ENCODE assay signal across 21 cellular contexts in genomic region chr7:22762866-22763265, GRCh38. TPM values are rescaled to one million over a fixed set of nuclear protein-coding genes. Genes with fewer than 3 reads are reported as not detected.
DNase-seq lines count a peak whose midpoint lies in the region; ATAC-seq, FAIRE-seq and TF ChIP-seq lines count a peak whose summit lies in the region.
"Had no signal": no experiment of that assay in that cellular context is flagged by ENCODE, and none has a peak within 500 bp of the region (broad histone marks: within the 10 kb centered on the region; RNA-seq: fewer than 3 reads in every experiment).

No MANE protein-coding gene starts in this region.

- no peak overlapping the region for H4K8ac ChIP-seq in H1 (ENCODE audit: extremely low read depth, insufficient read depth, low read length)

- no peaks in the 10 kb centered on the region for H3K23me2 ChIP-seq in H1 (ENCODE audit: low read depth, low read length)

- H3K27me3 ChIP-seq in GM23338 (ENCODE audit: insufficient read depth) (no peaks in the 10 kb centered on the region), H1 (replicated peaks in 1 of 4; ENCODE audit: control insufficient read depth in 3 of 4, extremely low read depth in 1 of 4, insufficient read depth in 3 of 4, low read length in 3 of 4) (no peaks in the 10 kb centered on the region), MM.1S (replicated peaks; ENCODE audit: insufficient read depth, low read length) (no peaks in the 10 kb centered on the region), SJCRH30 (no peaks in the 10 kb centered on the region)

- H4K20me1 ChIP-seq in GM23338 (replicated peaks; ENCODE audit: insufficient read depth) (no peaks in the 10 kb centered on the region), H1 (replicated peaks in 1 of 2; ENCODE audit: control insufficient read depth in 1 of 2, insufficient read depth in 2 of 2, low read length in 2 of 2) (no peaks in the 10 kb centered on the region), MM.1S (ENCODE audit: insufficient read depth, low read length) (no peaks in the 10 kb centered on the region)

- no peak for TF ChIP-seq POLR2A in H1 (IDR thresholded peaks at IDR 0.05; ENCODE audit: control extremely low read depth in 1 of 2, low read depth in 2 of 2, low read length in 2 of 2)

- H3K27ac Mint-ChIP-seq in GM23338, result no peak overlapping the region
- H3K27ac Mint-ChIP-seq: CD4-positive, CD25-positive, alpha-beta regulatory T cell; CD8-positive, alpha-beta memory T cell had no signal

- H3K4me1 ChIP-seq in GM23338 (ENCODE audit: insufficient read depth) (no peaks in the 10 kb centered on the region), H1 (replicated peaks in 1 of 4; ENCODE audit: control insufficient read depth in 3 of 4, insufficient read depth in 4 of 4, low read length in 3 of 4) (no peaks in the 10 kb centered on the region), MM.1S (ENCODE audit: low read length) (peaks cover 15% of the 10 kb centered on the region), SJCRH30 (no peaks in the 10 kb centered on the region)
- H3K4me1 ChIP-seq: BE2C had no signal

- H3K9me3 ChIP-seq in H1 (ENCODE audit: insufficient read depth in 2 of 2, low read depth in 1 of 2, low read length in 1 of 2) (peaks cover 0 to 4% of the 10 kb centered on the region in 2 experiments; a peak in 1 of 4 replicates), MM.1S (replicated peaks; ENCODE audit: insufficient read depth, low read length) (no peaks in the 10 kb centered on the region), SJCRH30 (replicated peaks) (no peaks in the 10 kb centered on the region)
- H3K9me3 ChIP-seq: BE2C had no signal

- H3K36me3 Mint-ChIP-seq in GM23338 (ENCODE audit: low read depth), result no peaks in the 10 kb centered on the region
- H3K36me3 Mint-ChIP-seq: CD4-positive, CD25-positive, alpha-beta regulatory T cell; CD8-positive, alpha-beta memory T cell had no signal

- H3K36me3 ChIP-seq in GM23338 (ENCODE audit: insufficient read depth) (no peaks in the 10 kb centered on the region), H1 (ENCODE audit: control insufficient read depth in 2 of 4, insufficient read depth in 4 of 4, low read length in 3 of 4) (no peaks in the 10 kb centered on the region), MM.1S (replicated peaks; ENCODE audit: insufficient read depth, low read length) (no peaks in the 10 kb centered on the region), SJCRH30 (no peaks in the 10 kb centered on the region)
- H3K36me3 ChIP-seq: BE2C had no signal

- no peak overlapping the region for H2BK20ac ChIP-seq in H1 (ENCODE audit: low read length)

- H3K79me2 ChIP-seq in GM23338 (replicated peaks; ENCODE audit: insufficient read depth) (no peaks in the 10 kb centered on the region), H1 (ENCODE audit: control insufficient read depth in 1 of 2, insufficient read depth in 2 of 2, low read length in 2 of 2) (no peaks in the 10 kb centered on the region), MM.1S (ENCODE audit: low read length) (no peaks in the 10 kb centered on the region)

- H3K4me2 ChIP-seq in GM23338 (no peak overlapping the region), H1 (ENCODE audit: insufficient read depth in 1 of 2, low read depth in 2 of 2, low read length in 2 of 2) (no peak overlapping the region), MM.1S (ENCODE audit: low read depth, low read length) (no peak overlapping the region)

- H3K4me3 ChIP-seq in GM23338 (no peak overlapping the region), H1 (ENCODE audit: extremely low read depth in 1 of 4, insufficient read depth in 2 of 4, low read depth in 3 of 4, low read length in 4 of 4) (no peak overlapping the region), MM.1S (ENCODE audit: low read length) (no peak overlapping the region), SJCRH30 (no peak overlapping the region)

- no peak for TF ChIP-seq RAD21 in H1 (IDR thresholded peaks at IDR 0.05 in 1 of 2, conservative IDR thresholded peaks at IDR 0.05 in 1 of 2; ENCODE audit: low read depth in 2 of 2, low read length in 2 of 2)

- no peak overlapping the region for H2AK5ac ChIP-seq in H1 (ENCODE audit: low read depth, low read length)

- CTCF ChIA-PET in H1 (lab: Charles Lee; ENCODE audit: partially characterized antibody), result interaction anchor here (1.2 to 5.9 kb wide), 2 partner anchors 20 to 324 kb away, joined by 3 to 26 read pairs; no protein-coding TSS in a partner anchor

- no peak overlapping the region for H3K9ac ChIP-seq in H1 (replicated peaks in 1 of 4; ENCODE audit: extremely low read depth in 1 of 4, low read depth in 3 of 4, low read length in 3 of 4)
- H3K9ac ChIP-seq in MM.1S (ENCODE audit: low read length), result no peak overlapping the region

- H3K4me3 Mint-ChIP-seq in GM23338, result no peak overlapping the region
- H3K4me3 Mint-ChIP-seq: CD4-positive, CD25-positive, alpha-beta regulatory T cell; CD8-positive, alpha-beta memory T cell had no signal

- no peak overlapping the region for H3K4ac ChIP-seq in H1 (replicated peaks; ENCODE audit: insufficient read length, low read depth, low read length)

- no peak overlapping the region for H3K14ac ChIP-seq in H1 (ENCODE audit: insufficient read length)

- H3K4me1 Mint-ChIP-seq in GM23338, result no peaks in the 10 kb centered on the region
- H3K4me1 Mint-ChIP-seq: CD4-positive, CD25-positive, alpha-beta regulatory T cell; CD8-positive, alpha-beta memory T cell had no signal

- no peak for FAIRE-seq in H1 (lab: Jason Lieb, UNC)
- FAIRE-seq: A204.1, H54 had no signal

- H2BK5ac ChIP-seq in H1 (ENCODE audit: low read depth, low read length), result no peak overlapping the region

- H2BK12ac ChIP-seq in H1 (ENCODE audit: low read depth, low read length), result no peak overlapping the region

- TF ChIP-seq EP300 in H1 (IDR thresholded peaks at IDR 0.05; ENCODE audit: borderline replicate concordance in 1 of 2, low read depth in 2 of 2, low read length in 2 of 2), result no peak

- H2AFZ ChIP-seq in GM23338 (no peak overlapping the region), H1 (ENCODE audit: low read length) (no peak overlapping the region), MM.1S (ENCODE audit: low read length) (no peak overlapping the region)

- H3K9me2 ChIP-seq in GM23338 (ENCODE audit: insufficient read depth), result 0 out of 2 replicates have a peak, but pooled peaks cover 3% of the 10 kb centered on the region
- H3K9me2 ChIP-seq in MM.1S (replicated peaks; ENCODE audit: insufficient read depth, low read length), result no peaks in the 10 kb centered on the region

- H2BK120ac ChIP-seq in H1 (replicated peaks; ENCODE audit: low read depth, low read length), result peak overlapping the region; percentile 50

- H2BK15ac ChIP-seq in H1 (ENCODE audit: low read length), result no peak overlapping the region

- ATAC-seq in GM23338 (no peak), GM21786 (IDR thresholded peaks at IDR 0.05; ENCODE audit: unreplicated experiment) (no peak)

- H3K18ac ChIP-seq in H1 (ENCODE audit: extremely low read depth, low read length), result no peak overlapping the region

- POLR2A ChIA-PET in H1 (lab: Charles Lee; ENCODE audit: partially characterized antibody), result no interaction called here

- 84% methylated on average over 3 of the region's 3 CpGs; no CpG with 5 or more reads in 1 of the 2 experiments for WGBS in H1 (ENCODE audit: extremely low coverage in 1 of 2, insufficient coverage in 1 of 2, insufficient read length in 1 of 2, insufficient replicate concordance in 2 of 2, low coverage in 1 of 2, low lambda C conversion rate in 2 of 2, missing lambda C conversion rate in 1 of 2), 2 experiments

- no peaks in the 10 kb centered on the region for H3F3A ChIP-seq in GM23338 (replicated peaks; ENCODE audit: low read depth)
- peaks cover 8% of the 10 kb centered on the region; the same call in 1 of the 2 replicates for H3F3A ChIP-seq in MM.1S (ENCODE audit: insufficient read depth, low read length)

- DNase-seq in GM23338 (ENCODE audit: low spot score), result peak; percentile 6
- no peak for DNase-seq in H1 (ENCODE audit: low read depth in 1 of 2, low spot score in 2 of 2)
- DNase-seq in islet precursor cell, result peak; percentile 64
- DNase-seq in MM.1S, result no peak
- DNase-seq in SJCRH30, result no peak
- no peak for DNase-seq in activated gamma-delta T cell (lab: John Stamatoyannopoulos, UW)
- DNase-seq: ACHN; BE2C; C1 segment of cervical spinal cord; CD4-positive, CD25-positive, alpha-beta regulatory T cell; CD8-positive, alpha-beta memory T cell; COR-L47; DMS 273 treated with DMSO at 0.1 percent for 48 hours; DMS53; DND-41; GDM1; HCEC 1CT had no signal

- H3K79me1 ChIP-seq in H1 (ENCODE audit: low read depth, low read length), result no peaks in the 10 kb centered on the region

- H3K27me3 Mint-ChIP-seq in GM23338 (ENCODE audit: insufficient read depth, low read depth, poor library complexity), result no peaks in the 10 kb centered on the region

- H3K23ac ChIP-seq in H1 (ENCODE audit: insufficient read length), result no peak overlapping the region

- no peak overlapping the region for H4K91ac ChIP-seq in H1 (replicated peaks; ENCODE audit: insufficient read length, low read length)

- H3K56ac ChIP-seq in H1 (replicated peaks; ENCODE audit: insufficient read length, low read depth, low read length), result no peak overlapping the region

- no peak for TF ChIP-seq CTCF in GM23338 (conservative IDR thresholded peaks at IDR 0.05; ENCODE audit: low read depth in 2 of 2)
- TF ChIP-seq CTCF in H1 (IDR thresholded peaks at IDR 0.05; ENCODE audit: control extremely low read depth in 1 of 3, insufficient read depth in 1 of 3, low read depth in 1 of 3, low read length in 3 of 3), result no peak
- TF ChIP-seq CTCF in MM.1S (IDR thresholded peaks at IDR 0.05; ENCODE audit: low read length), result no peak

- H3K27ac ChIP-seq in GM23338 (ENCODE audit: low read depth) (no peak overlapping the region), H1 (ENCODE audit: low read depth, low read length) (no peak overlapping the region), MM.1S (ENCODE audit: low read length) (no peak overlapping the region), SJCRH30 (no peak overlapping the region)

- H4K5ac ChIP-seq in H1 (ENCODE audit: insufficient read length, low read depth, low read length), result no peak overlapping the region

- H3K9me3 Mint-ChIP-seq in GM23338, result no peaks in the 10 kb centered on the region

RNA-seq across cellular contexts. Expression of gene IL6, which starts 35.9 kb away (rescaled TPM):
- total RNA-seq in GM23338 (2014; rRNA removed; shearing (Covaris generic)), result not detected in 2 replicates
- polyA plus RNA-seq in GM23338 (2016; fragmentation: Nextera tagmentation; extraction: Ambion mirVana) (0.40 and 1.6 TPM in 2 replicates), H1 (2011; rRNA removed) (0.12 and 0.27 TPM in 2 replicates)
- total RNA-seq in H1 (2021; fragmentation: NEBNext Ultra II Directional; extraction: Animal tissue kit (Norgen Biotek cat#: 25700)), result 0.41 and 0.73 TPM in 2 replicates
- 0.14 TPM for polyA plus RNA-seq in H1 (2011; cell fraction: cytosol; rRNA removed)
- polyA plus RNA-seq in H1 (2011; cell fraction: nucleus; rRNA removed), result 1.0 TPM
- 0.27 to 0.76 TPM (median 0.29 TPM) in 3 of 4 replicates, not detected in the other for polyA plus RNA-seq in H1 (2012, experiment 1 of 2)
- 0.22 TPM for polyA plus RNA-seq in H1 (2012, experiment 2 of 2)
- 0.85 TPM for polyA plus RNA-seq in H1 (2013, experiment 1 of 2)
- polyA plus RNA-seq in H1 (2013, experiment 2 of 2), result 0.87 TPM
- 0.35 TPM in 1 of 2 replicates, not detected in the other for polyA minus RNA-seq in H1 (2011; rRNA and poly(A)+ RNA removed)
- not detected for polyA minus RNA-seq in H1 (2011; cell fraction: cytosol; rRNA and poly(A)+ RNA removed)
- polyA minus RNA-seq in H1 (2011; cell fraction: nucleus; rRNA and poly(A)+ RNA removed), result not detected
- total RNA-seq in SJCRH30 (2014; rRNA removed; shearing (Covaris generic)), result 0.41 TPM in 1 of 2 replicates, not detected in the other
- total RNA-seq: CD4-positive, CD25-positive, alpha-beta regulatory T cell; HT-29 had no signal
- polyA plus RNA-seq: CD4-positive, CD25-positive, alpha-beta regulatory T cell; CD8-positive, alpha-beta memory T cell had no signal

RNA-seq across cellular contexts. Expression of gene TOMM7, which starts 59.8 kb away (rescaled TPM):
- total RNA-seq in GM23338 (2014; rRNA removed; shearing (Covaris generic)), result 131 and 164 TPM in 2 replicates
- polyA plus RNA-seq in GM23338 (2016; fragmentation: Nextera tagmentation; extraction: Ambion mirVana) (791 and 920 TPM in 2 replicates), H1 (2011; rRNA removed) (277 and 508 TPM in 2 replicates)
- 389 and 406 TPM in 2 replicates for total RNA-seq in H1 (2021; fragmentation: NEBNext Ultra II Directional; extraction: Animal tissue kit (Norgen Biotek cat#: 25700))
- 339 TPM for polyA plus RNA-seq in H1 (2011; cell fraction: cytosol; rRNA removed)
- polyA plus RNA-seq in H1 (2011; cell fraction: nucleus; rRNA removed), result 107 TPM
- 385 to 924 TPM (median 902 TPM) in 4 replicates for polyA plus RNA-seq in H1 (2012, experiment 1 of 2)
- polyA plus RNA-seq in H1 (2012, experiment 2 of 2), result 199 TPM
- 691 TPM for polyA plus RNA-seq in H1 (2013, experiment 1 of 2)
- 740 TPM for polyA plus RNA-seq in H1 (2013, experiment 2 of 2)
- 61.9 and 62.2 TPM in 2 replicates for polyA minus RNA-seq in H1 (2011; rRNA and poly(A)+ RNA removed)
- polyA minus RNA-seq in H1 (2011; cell fraction: cytosol; rRNA and poly(A)+ RNA removed), result 93.4 TPM
- polyA minus RNA-seq in H1 (2011; cell fraction: nucleus; rRNA and poly(A)+ RNA removed), result 146 TPM
- total RNA-seq in SJCRH30 (2014; rRNA removed; shearing (Covaris generic)), result 164 and 165 TPM in 2 replicates

Comparison
In these comparisons a context has a peak if more than half of its experiments do, and no peak if none do; other contexts are left out.
1. DNase-seq: peak in GM23338 (single experiment) and islet precursor cell (single experiment); none in H1 (0 of 2), MM.1S (single experiment), SJCRH30 (0 of 2) and activated gamma-delta T cell (single experiment).